ENCODE assay signal across 1 cellular context in the genomic region with DNA sequence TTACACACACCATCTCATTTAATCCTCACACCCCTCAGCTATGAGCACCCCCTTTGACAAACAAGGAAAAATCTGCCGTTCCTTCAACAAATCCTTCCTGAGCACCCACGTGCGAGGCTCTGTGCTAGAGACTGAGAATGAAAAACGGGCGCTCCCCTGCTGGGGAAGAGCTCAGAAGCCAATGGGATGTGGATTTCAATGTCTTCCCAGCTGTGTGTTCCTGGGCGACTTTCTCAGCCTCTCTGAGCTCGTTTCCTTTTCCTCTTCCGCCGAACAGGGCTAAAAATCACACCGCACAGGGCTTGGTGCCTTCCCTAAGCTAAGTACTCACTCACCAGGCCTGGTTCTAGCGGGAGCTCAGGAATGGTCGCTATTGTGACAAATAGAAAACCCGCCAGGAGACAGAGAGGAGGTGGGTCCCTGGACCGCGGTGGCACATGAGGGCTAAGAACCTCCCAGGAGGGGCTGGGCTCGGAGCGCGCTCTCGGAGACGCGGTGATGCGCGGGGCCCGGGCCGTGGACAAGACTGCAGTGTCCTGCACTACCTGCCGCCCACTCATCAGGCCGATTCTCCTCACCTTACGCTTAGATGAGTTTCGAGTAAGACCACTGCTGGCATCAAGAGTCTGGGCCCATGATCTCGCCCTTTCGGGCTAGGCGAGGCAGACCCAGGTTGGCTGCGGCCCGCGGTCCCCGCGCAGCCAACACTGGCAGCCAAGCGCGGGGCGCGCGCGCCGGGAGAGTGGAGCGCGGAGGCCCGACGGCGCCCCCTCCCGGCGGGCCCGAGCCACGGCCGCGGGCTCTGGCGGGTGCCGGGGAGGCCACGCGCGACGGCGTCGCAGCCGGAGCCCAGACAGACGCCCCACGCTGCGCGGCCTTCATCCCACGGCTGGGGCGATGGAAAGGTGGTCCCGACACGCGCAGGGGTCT.
TF ChIP-seq lines count a peak whose summit lies in the region.

No MANE protein-coding gene starts in this region.

TF ChIP-seq in H1, 55 proteins besides CTCF, POLR2A, EP300 and RAD21:
- TF ChIP-seq BACH1 (IDR thresholded peaks at IDR 0.05; ENCODE audit: low read length) (peak; percentile 92), RBBP5 (IDR thresholded peaks at IDR 0.05; ENCODE audit: borderline replicate concordance, low read depth, low read length) (peak; percentile 90), HDAC2 (IDR thresholded peaks at IDR 0.05; ENCODE audit: borderline replicate concordance in 1 of 2, low read depth in 2 of 2, low read length in 2 of 2) (peak; percentile 33 to 81; a peak in 3 of 4 replicates), CTBP2 (IDR thresholded peaks at IDR 0.05; ENCODE audit: borderline replicate concordance, insufficient read depth, insufficient read length, low read length) (no peak), BRCA1 (IDR thresholded peaks at IDR 0.05; ENCODE audit: low read depth, low read length) (no peak), POLR2AphosphoS5 (IDR thresholded peaks at IDR 0.05; ENCODE audit: low read depth, low read length) (peak; percentile 56; the same call in 1 of the 2 replicates), CEBPB (IDR thresholded peaks at IDR 0.05; ENCODE audit: low read depth, low read length) (no peak), ZNF274 (IDR thresholded peaks at IDR 0.05; ENCODE audit: borderline replicate concordance, extremely low read depth, low read length) (no peak), CBX5 (IDR thresholded peaks at IDR 0.05; ENCODE audit: low read depth, low read length) (no peak), JUND (IDR thresholded peaks at IDR 0.05; ENCODE audit: low read length) (no peak), KDM1A (IDR thresholded peaks at IDR 0.05; ENCODE audit: borderline replicate concordance, low read length) (peak; percentile 57; the same call in 1 of the 2 replicates), RNF2 (IDR thresholded peaks at IDR 0.05; ENCODE audit: borderline replicate concordance, low read depth, low read length, missing control alignments, poor library complexity, severe bottlenecking) (no peak), SIX5 (IDR thresholded peaks at IDR 0.05; ENCODE audit: low read depth, low read length) (no peak), GTF2F1 (IDR thresholded peaks at IDR 0.05; ENCODE audit: borderline replicate concordance, low read depth, low read length) (no peak), TBP (IDR thresholded peaks at IDR 0.05; ENCODE audit: low read depth, low read length) (no peak), SRF (IDR thresholded peaks at IDR 0.05; ENCODE audit: low read depth, low read length) (no peak), SIRT6 (IDR thresholded peaks at IDR 0.05; ENCODE audit: low read length) (no peak), EGR1 (IDR thresholded peaks at IDR 0.05; ENCODE audit: borderline replicate concordance, low read depth, low read length) (no peak), SP1 (IDR thresholded peaks at IDR 0.05; ENCODE audit: low read depth, low read length) (no peak), HDAC6 (IDR thresholded peaks at IDR 0.05; ENCODE audit: low read depth, low read length) (no peak), PHF8 (conservative IDR thresholded peaks at IDR 0.05; ENCODE audit: low read depth, low read length) (peak; percentile 37; the same call in 1 of the 2 replicates), FOSL1 (IDR thresholded peaks at IDR 0.05; ENCODE audit: insufficient read depth, low read depth, low read length) (no peak), JUN (IDR thresholded peaks at IDR 0.05; ENCODE audit: low read depth, low read length) (no peak), KDM4A (IDR thresholded peaks at IDR 0.05; ENCODE audit: low read depth, low read length, severe bottlenecking) (peak; percentile 87)
- TF ChIP-seq, protein P1, sequence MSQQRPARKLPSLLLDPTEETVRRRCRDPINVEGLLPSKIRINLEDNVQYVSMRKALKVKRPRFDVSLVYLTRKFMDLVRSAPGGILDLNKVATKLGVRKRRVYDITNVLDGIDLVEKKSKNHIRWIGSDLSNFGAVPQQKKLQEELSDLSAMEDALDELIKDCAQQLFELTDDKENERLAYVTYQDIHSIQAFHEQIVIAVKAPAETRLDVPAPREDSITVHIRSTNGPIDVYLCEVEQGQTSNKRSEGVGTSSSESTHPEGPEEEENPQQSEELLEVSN (IDR thresholded peaks at IDR 0.05), result no peak; the same call in none of the 2 replicates
- TF ChIP-seq, protein P2, sequence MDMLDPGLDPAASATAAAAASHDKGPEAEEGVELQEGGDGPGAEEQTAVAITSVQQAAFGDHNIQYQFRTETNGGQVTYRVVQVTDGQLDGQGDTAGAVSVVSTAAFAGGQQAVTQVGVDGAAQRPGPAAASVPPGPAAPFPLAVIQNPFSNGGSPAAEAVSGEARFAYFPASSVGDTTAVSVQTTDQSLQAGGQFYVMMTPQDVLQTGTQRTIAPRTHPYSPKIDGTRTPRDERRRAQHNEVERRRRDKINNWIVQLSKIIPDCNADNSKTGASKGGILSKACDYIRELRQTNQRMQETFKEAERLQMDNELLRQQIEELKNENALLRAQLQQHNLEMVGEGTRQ (IDR thresholded peaks at IDR 0.05; ENCODE audit: low read length), result no peak
- TF ChIP-seq, protein P3, sequence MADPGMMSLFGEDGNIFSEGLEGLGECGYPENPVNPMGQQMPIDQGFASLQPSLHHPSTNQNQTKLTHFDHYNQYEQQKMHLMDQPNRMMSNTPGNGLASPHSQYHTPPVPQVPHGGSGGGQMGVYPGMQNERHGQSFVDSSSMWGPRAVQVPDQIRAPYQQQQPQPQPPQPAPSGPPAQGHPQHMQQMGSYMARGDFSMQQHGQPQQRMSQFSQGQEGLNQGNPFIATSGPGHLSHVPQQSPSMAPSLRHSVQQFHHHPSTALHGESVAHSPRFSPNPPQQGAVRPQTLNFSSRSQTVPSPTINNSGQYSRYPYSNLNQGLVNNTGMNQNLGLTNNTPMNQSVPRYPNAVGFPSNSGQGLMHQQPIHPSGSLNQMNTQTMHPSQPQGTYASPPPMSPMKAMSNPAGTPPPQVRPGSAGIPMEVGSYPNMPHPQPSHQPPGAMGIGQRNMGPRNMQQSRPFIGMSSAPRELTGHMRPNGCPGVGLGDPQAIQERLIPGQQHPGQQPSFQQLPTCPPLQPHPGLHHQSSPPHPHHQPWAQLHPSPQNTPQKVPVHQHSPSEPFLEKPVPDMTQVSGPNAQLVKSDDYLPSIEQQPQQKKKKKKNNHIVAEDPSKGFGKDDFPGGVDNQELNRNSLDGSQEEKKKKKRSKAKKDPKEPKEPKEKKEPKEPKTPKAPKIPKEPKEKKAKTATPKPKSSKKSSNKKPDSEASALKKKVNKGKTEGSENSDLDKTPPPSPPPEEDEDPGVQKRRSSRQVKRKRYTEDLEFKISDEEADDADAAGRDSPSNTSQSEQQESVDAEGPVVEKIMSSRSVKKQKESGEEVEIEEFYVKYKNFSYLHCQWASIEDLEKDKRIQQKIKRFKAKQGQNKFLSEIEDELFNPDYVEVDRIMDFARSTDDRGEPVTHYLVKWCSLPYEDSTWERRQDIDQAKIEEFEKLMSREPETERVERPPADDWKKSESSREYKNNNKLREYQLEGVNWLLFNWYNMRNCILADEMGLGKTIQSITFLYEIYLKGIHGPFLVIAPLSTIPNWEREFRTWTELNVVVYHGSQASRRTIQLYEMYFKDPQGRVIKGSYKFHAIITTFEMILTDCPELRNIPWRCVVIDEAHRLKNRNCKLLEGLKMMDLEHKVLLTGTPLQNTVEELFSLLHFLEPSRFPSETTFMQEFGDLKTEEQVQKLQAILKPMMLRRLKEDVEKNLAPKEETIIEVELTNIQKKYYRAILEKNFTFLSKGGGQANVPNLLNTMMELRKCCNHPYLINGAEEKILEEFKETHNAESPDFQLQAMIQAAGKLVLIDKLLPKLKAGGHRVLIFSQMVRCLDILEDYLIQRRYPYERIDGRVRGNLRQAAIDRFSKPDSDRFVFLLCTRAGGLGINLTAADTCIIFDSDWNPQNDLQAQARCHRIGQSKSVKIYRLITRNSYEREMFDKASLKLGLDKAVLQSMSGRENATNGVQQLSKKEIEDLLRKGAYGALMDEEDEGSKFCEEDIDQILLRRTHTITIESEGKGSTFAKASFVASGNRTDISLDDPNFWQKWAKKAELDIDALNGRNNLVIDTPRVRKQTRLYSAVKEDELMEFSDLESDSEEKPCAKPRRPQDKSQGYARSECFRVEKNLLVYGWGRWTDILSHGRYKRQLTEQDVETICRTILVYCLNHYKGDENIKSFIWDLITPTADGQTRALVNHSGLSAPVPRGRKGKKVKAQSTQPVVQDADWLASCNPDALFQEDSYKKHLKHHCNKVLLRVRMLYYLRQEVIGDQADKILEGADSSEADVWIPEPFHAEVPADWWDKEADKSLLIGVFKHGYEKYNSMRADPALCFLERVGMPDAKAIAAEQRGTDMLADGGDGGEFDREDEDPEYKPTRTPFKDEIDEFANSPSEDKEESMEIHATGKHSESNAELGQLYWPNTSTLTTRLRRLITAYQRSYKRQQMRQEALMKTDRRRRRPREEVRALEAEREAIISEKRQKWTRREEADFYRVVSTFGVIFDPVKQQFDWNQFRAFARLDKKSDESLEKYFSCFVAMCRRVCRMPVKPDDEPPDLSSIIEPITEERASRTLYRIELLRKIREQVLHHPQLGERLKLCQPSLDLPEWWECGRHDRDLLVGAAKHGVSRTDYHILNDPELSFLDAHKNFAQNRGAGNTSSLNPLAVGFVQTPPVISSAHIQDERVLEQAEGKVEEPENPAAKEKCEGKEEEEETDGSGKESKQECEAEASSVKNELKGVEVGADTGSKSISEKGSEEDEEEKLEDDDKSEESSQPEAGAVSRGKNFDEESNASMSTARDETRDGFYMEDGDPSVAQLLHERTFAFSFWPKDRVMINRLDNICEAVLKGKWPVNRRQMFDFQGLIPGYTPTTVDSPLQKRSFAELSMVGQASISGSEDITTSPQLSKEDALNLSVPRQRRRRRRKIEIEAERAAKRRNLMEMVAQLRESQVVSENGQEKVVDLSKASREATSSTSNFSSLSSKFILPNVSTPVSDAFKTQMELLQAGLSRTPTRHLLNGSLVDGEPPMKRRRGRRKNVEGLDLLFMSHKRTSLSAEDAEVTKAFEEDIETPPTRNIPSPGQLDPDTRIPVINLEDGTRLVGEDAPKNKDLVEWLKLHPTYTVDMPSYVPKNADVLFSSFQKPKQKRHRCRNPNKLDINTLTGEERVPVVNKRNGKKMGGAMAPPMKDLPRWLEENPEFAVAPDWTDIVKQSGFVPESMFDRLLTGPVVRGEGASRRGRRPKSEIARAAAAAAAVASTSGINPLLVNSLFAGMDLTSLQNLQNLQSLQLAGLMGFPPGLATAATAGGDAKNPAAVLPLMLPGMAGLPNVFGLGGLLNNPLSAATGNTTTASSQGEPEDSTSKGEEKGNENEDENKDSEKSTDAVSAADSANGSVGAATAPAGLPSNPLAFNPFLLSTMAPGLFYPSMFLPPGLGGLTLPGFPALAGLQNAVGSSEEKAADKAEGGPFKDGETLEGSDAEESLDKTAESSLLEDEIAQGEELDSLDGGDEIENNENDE (IDR thresholded peaks at IDR 0.05; ENCODE audit: insufficient replicate concordance, low read length), result no peak
- TF ChIP-seq, protein P4, sequence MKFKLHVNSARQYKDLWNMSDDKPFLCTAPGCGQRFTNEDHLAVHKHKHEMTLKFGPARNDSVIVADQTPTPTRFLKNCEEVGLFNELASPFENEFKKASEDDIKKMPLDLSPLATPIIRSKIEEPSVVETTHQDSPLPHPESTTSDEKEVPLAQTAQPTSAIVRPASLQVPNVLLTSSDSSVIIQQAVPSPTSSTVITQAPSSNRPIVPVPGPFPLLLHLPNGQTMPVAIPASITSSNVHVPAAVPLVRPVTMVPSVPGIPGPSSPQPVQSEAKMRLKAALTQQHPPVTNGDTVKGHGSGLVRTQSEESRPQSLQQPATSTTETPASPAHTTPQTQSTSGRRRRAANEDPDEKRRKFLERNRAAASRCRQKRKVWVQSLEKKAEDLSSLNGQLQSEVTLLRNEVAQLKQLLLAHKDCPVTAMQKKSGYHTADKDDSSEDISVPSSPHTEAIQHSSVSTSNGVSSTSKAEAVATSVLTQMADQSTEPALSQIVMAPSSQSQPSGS (IDR thresholded peaks at IDR 0.05; ENCODE audit: low read length), result no peak
